In the genomic region with DNA sequence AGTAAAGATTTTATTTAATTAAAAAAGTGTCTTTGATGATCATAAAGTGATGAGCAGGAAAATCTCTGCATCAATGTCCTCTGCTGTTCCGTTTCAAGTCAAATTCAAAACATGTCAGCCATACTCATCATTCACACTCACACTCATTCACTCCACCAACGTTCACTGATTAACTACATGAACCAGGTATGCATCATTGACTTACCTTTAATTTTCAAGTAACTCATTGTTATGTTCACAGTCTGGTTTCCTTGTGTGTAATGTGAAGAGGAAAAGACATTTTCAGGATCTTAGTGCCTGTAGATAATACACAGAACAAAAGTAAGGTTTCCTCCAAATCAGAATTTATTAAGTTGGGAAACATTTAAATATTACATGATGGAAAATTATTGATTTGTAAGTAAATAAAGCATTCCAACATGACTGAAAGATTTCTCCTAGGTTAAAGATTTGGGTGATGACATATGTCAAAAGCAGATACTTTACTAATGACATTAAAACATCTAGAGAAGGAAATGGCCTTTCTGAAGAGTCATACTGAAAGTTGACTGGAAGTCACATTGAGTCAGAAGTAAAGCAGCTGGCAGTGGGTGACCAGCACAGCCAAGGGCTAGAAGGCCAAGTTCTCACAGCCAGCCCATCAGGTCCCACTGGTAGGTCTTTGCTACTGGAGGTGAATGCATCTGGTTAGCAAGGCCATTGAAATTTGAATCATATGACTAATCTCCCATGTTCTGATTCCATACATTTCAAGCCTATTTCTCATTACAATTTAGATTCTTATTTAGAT, we compare ENCODE assay signal across 9 cellular contexts.
DNase-seq lines count a peak whose midpoint lies in the region; ATAC-seq and FAIRE-seq lines count a peak whose summit lies in the region.
"Had no signal": no experiment of that assay in that cellular context is flagged by ENCODE, and none has a peak within 500 bp of the region (broad histone marks: within the 10 kb centered on the region; RNA-seq: fewer than 3 reads in every experiment).

No MANE protein-coding gene starts in this region.

- H3K9me3 ChIP-seq in T-helper 17 cell (ENCODE audit: control insufficient read depth, low read length, poor library complexity, severe bottlenecking): no peaks in the 10 kb centered on the region

- FAIRE-seq in HTR-8/SVneo (lab: Jason Lieb, UNC): peak; percentile 63

- DNase-seq in HTR-8/SVneo (ENCODE audit: insufficient read length, low spot score): peak; percentile 9
- DNase-seq in non-pigmented ciliary epithelial cell (ENCODE audit: low read depth): peak; percentile 58
- no peak for DNase-seq in T-helper 17 cell
- no peak for DNase-seq in NCI-H1694 (lab: John Stamatoyannopoulos, UW)
- no peak for DNase-seq in activated CD8-positive, alpha-beta memory T cell treated with anti-CD3 and anti-CD28 coated beads, Interleukin-2, amount 50 U/mL, for 48 hours
- no peak for DNase-seq in RPMI8226
- DNase-seq: activated naive CD8-positive, alpha-beta T cell treated with anti-CD3 and anti-CD28 coated beads, Interleukin-2, amount 50 U/mL, for 24 hours had no signal

- H3K27me3 Mint-ChIP-seq in T-helper 17 cell: peaks cover 17% of the 10 kb centered on the region

- H3K27ac Mint-ChIP-seq in T-helper 17 cell: no peak overlapping the region
- H3K27ac Mint-ChIP-seq: activated naive CD8-positive, alpha-beta T cell treated with anti-CD3 and anti-CD28 coated beads, Interleukin-2, amount 50 U/mL, for 24 hours had no signal

- no peak overlapping the region for H3K4me3 Mint-ChIP-seq in T-helper 17 cell
- H3K4me3 Mint-ChIP-seq: activated naive CD8-positive, alpha-beta T cell treated with anti-CD3 and anti-CD28 coated beads, Interleukin-2, amount 50 U/mL, for 24 hours had no signal

- no peaks in the 10 kb centered on the region for H3K36me3 Mint-ChIP-seq in T-helper 17 cell (ENCODE audit: low read depth)

- peak; percentile 98 for ATAC-seq in GM18867 (IDR thresholded peaks at IDR 0.05; ENCODE audit: unreplicated experiment)
- peak; percentile 98 for ATAC-seq in HG02610 (IDR thresholded peaks at IDR 0.05; ENCODE audit: unreplicated experiment)
- no peak for ATAC-seq in T-helper 17 cell
- ATAC-seq: activated naive CD8-positive, alpha-beta T cell treated with anti-CD3 and anti-CD28 coated beads, Interleukin-2, amount 50 U/mL, for 24 hours had no signal

- H3K4me1 Mint-ChIP-seq in T-helper 17 cell: no peaks in the 10 kb centered on the region
- H3K4me1 Mint-ChIP-seq: activated naive CD8-positive, alpha-beta T cell treated with anti-CD3 and anti-CD28 coated beads, Interleukin-2, amount 50 U/mL, for 24 hours had no signal

Comparison
In these comparisons a context has a peak if more than half of its experiments do, and no peak if none do; other contexts are left out.
1. DNase-seq: peak in HTR-8/SVneo (single experiment) and non-pigmented ciliary epithelial cell (single experiment); none in T-helper 17 cell (0 of 3), NCI-H1694 (single experiment), activated CD8-positive, alpha-beta memory T cell treated with anti-CD3 and anti-CD28 coated beads, Interleukin-2, amount 50 U/mL, for 48 hours (single experiment) and RPMI8226 (single experiment).